ENCODE assay signal across 8 cellular contexts in the genomic region with DNA sequence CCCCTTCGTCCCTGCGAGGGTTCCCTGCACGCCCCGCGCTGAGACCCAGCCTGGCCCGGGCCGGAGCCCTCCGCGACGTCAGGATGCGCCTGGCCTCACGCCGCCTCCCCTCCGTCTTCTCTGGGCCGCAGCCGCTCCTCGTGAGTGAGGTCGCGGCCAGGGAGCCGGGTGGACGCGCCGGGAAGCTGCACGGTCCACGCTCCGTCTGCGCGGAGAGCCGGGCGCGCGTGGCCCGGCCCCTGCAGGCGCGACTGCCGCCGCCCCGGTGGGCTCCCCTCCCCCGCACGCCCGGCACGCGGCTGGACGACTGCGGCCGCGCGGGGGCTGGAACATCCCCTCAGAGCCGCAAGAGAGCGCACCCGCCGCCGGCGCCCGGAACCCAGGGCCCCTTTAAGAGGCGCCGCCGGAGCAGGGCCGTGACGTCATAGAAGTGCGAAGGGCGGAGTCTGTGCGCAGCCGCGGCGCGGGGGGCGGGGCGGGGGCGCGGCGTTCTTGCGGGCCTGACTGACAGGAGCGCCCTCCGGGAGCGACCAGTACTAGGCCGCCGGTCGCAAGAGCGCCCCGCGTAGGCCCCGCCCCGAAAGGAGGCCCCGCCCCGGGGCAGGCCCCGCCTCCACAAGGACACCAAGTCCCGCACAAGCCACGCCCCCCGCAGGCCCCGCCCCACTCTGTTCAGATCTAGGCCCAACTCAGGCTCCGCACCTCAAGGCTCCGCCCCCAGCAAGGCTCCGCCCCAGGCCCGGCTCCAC. TPM values are rescaled to one million over a fixed set of nuclear protein-coding genes. Genes with fewer than 3 reads are reported as not detected.
DNase-seq lines count a peak whose midpoint lies in the region; ATAC-seq and TF ChIP-seq lines count a peak whose summit lies in the region.

No MANE protein-coding gene starts in this region.

- H3K4me3 ChIP-seq in fibroblast of the aortic adventitia (ENCODE audit: low read depth, low read length), result peak overlapping the region; percentile 72

- peak overlapping the region; percentile 72 for H3K27ac ChIP-seq in KOPT-K1 (ENCODE audit: low read depth, low read length, poor library complexity, severe bottlenecking)

- peaks cover 2% of the 10 kb centered on the region for H3K9me3 ChIP-seq in KOPT-K1 (ENCODE audit: insufficient read depth, low read length, poor library complexity, severe bottlenecking)

- peaks cover 6% of the 10 kb centered on the region for H3K9me3 Mint-ChIP-seq in nephron progenitor cell
- H3K9me3 Mint-ChIP-seq in stimulated activated naive CD8-positive, alpha-beta T cell treated with anti-CD3 and anti-CD28 coated beads, Interleukin-15, Interleukin-2, amounts not matched to agents 100 ng/mL and 50 ng/mL, for 24 hours, result no peaks in the 10 kb centered on the region

- DNase-seq in Daoy (ENCODE audit: low read depth), result peak; percentile 97
- peak; percentile 89 for DNase-seq in RPMI8226
- DNase-seq in activated effector memory CD4-positive, alpha-beta T cell treated with Interleukin-2 at 50 U/mL for 16 hours, result peak; percentile 100
- peak; percentile 98 for DNase-seq in fibroblast of the aortic adventitia (ENCODE audit: low read depth)
- DNase-seq in nephron progenitor cell, result peak; percentile 100

- H3K36me3 ChIP-seq in KOPT-K1 (ENCODE audit: insufficient read depth, low read length), result no peaks in the 10 kb centered on the region

- TF ChIP-seq CTCF in fibroblast of the aortic adventitia (IDR thresholded peaks at IDR 0.05; ENCODE audit: insufficient read depth, low read length) (peak; percentile 39), nephron progenitor cell (IDR thresholded peaks at IDR 0.05) (no peak)

- H3K27me3 Mint-ChIP-seq in nephron progenitor cell (ENCODE audit: low read depth, poor library complexity), result peaks cover 18% of the 10 kb centered on the region
- no peaks in the 10 kb centered on the region for H3K27me3 Mint-ChIP-seq in stimulated activated naive CD8-positive, alpha-beta T cell treated with anti-CD3 and anti-CD28 coated beads, Interleukin-15, Interleukin-2, amounts not matched to agents 100 ng/mL and 50 ng/mL, for 24 hours

- ATAC-seq in GM21825 (IDR thresholded peaks at IDR 0.05; ENCODE audit: unreplicated experiment), result peak; percentile 79

- H3K27ac Mint-ChIP-seq in nephron progenitor cell, result no peak overlapping the region
- H3K27ac Mint-ChIP-seq in stimulated activated naive CD8-positive, alpha-beta T cell treated with anti-CD3 and anti-CD28 coated beads, Interleukin-15, Interleukin-2, amounts not matched to agents 100 ng/mL and 50 ng/mL, for 24 hours, result no peak overlapping the region

- H3K36me3 Mint-ChIP-seq in nephron progenitor cell (ENCODE audit: low read depth), result peaks cover 10% of the 10 kb centered on the region
- peaks cover 5% of the 10 kb centered on the region for H3K36me3 Mint-ChIP-seq in stimulated activated naive CD8-positive, alpha-beta T cell treated with anti-CD3 and anti-CD28 coated beads, Interleukin-15, Interleukin-2, amounts not matched to agents 100 ng/mL and 50 ng/mL, for 24 hours (ENCODE audit: low read depth)

- H3K4me1 Mint-ChIP-seq in nephron progenitor cell, result peaks cover 69% of the 10 kb centered on the region
- H3K4me1 Mint-ChIP-seq in stimulated activated naive CD8-positive, alpha-beta T cell treated with anti-CD3 and anti-CD28 coated beads, Interleukin-15, Interleukin-2, amounts not matched to agents 100 ng/mL and 50 ng/mL, for 24 hours (ENCODE audit: low read depth), result peaks cover 49% of the 10 kb centered on the region

- H3K4me3 Mint-ChIP-seq in nephron progenitor cell, result peak overlapping the region; percentile 80
- H3K4me3 Mint-ChIP-seq in stimulated activated naive CD8-positive, alpha-beta T cell treated with anti-CD3 and anti-CD28 coated beads, Interleukin-15, Interleukin-2, amounts not matched to agents 100 ng/mL and 50 ng/mL, for 24 hours, result peak overlapping the region; percentile 81

RNA-seq across cellular contexts. Expression of gene INPP5A, which starts 0.4 kb away (rescaled TPM):
- 26.8 and 32.1 TPM in 2 replicates for total RNA-seq in Daoy (2014; rRNA removed; shearing (Covaris generic))
- 13.1 and 36.8 TPM in 2 replicates for total RNA-seq in fibroblast of the aortic adventitia (ENCODE audit: low replicate concordance)

Comparison
In these comparisons a context has a peak if more than half of its experiments do, and no peak if none do; other contexts are left out.
1. Peak in every context shown above with its lines: DNase-seq, ATAC-seq, H3K4me3 ChIP-seq and H3K27ac ChIP-seq.